Comparison of ENCODE assay signal across 29 cellular contexts in the genomic region with DNA sequence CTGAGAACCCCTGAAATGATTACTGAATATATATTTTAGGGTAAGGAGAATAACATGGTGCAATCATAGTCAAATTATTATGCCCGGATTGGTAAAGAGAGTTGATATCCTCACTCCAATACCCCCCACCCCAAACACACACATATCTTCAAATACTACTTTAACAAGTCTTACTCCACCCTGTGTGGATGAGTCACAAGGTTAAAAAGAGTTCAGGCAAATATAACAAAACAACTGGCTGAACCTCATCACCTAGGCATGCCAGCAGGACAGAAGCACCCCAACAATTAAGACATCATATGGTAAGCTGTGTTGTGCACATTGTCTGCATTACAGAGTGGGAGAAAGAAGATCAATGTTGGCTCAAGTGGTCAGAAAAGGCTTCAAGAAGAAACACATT.
"Had no signal": no experiment of that assay in that cellular context is flagged by ENCODE, and none has a peak within 500 bp of the region (broad histone marks: within the 10 kb centered on the region; RNA-seq: fewer than 3 reads in every experiment).

No MANE protein-coding gene starts in this region.

- H3K36me3 ChIP-seq: cardiac muscle cell, ovary, prostate gland, stomach, suprapubic skin, transverse colon had no signal

- H3K27me3 ChIP-seq: hepatocyte, ovary, stomach, suprapubic skin, transverse colon had no signal

- ATAC-seq: activated T-cell treated with anti-CD3 and anti-CD28 coated beads, Interleukin-2, amount 50 U/mL, for 72 hours; esophagus mucosa; left ventricle myocardium superior; naive thymus-derived CD8-positive, alpha-beta T cell; right cardiac atrium; stimulated activated memory B cell treated with anti-CD40 and anti-IgM and Interleukin-4, amounts not matched to agents 10 μg/mL and 1 μg/mL and 100 μg/mL, for 72 hours; WTC11 had no signal

- H3K4me1 ChIP-seq: prostate gland, stomach, suprapubic skin, transverse colon had no signal

- FAIRE-seq: frontal cortex, small intestine, urothelium cell line had no signal

- H3K4me3 ChIP-seq: cardiac muscle cell, hepatocyte, ovary, prostate gland, stomach, suprapubic skin, transverse colon had no signal

- H2AFZ ChIP-seq: hepatocyte had no signal

- DNase-seq: activated CD8-positive, alpha-beta memory T cell treated with anti-CD3 and anti-CD28 coated beads for 24 hours; activated CD8-positive, alpha-beta memory T cell treated with anti-CD3 and anti-CD28 coated beads, Interleukin-2, amount 50 U/mL, for 48 hours; activated effector memory CD4-positive, alpha-beta T cell treated with Interleukin-2 at 50 U/mL for 16 hours; activated naive CD4-positive, alpha-beta T cell treated with anti-CD3 and anti-CD28 coated beads for 36 hours; activated naive CD8-positive, alpha-beta T cell treated with anti-CD3 and anti-CD28 coated beads, Interleukin-2, amount 10 ng/mL, durations not matched to agents 7 days and 5 days; activated T-cell treated with anti-CD3 and anti-CD28 coated beads, Interleukin-2, amount 50 U/mL, for 72 hours; amygdala; glutamatergic neuron; immature natural killer cell; kidney glomerular epithelial cell; left ventricle myocardium superior; mammary epithelial cell; naive thymus-derived CD8-positive, alpha-beta T cell; ovary; right cardiac atrium; small intestine; stimulated activated CD4-positive, alpha-beta T cell treated with anti-CD3 and anti-CD28 coated beads, Interleukin-2, amount 100 ng/mL, for 24 hours; stomach; T1000; transverse colon had no signal

- H3K27ac ChIP-seq: cardiac muscle cell, hepatocyte, ovary, prostate gland, stomach, suprapubic skin, transverse colon had no signal

- H3K4me2 ChIP-seq: hepatocyte had no signal

- H3K9me3 ChIP-seq: ovary, prostate gland, transverse colon had no signal
